ENCODE assay signal across 7 cellular contexts in the genomic region with DNA sequence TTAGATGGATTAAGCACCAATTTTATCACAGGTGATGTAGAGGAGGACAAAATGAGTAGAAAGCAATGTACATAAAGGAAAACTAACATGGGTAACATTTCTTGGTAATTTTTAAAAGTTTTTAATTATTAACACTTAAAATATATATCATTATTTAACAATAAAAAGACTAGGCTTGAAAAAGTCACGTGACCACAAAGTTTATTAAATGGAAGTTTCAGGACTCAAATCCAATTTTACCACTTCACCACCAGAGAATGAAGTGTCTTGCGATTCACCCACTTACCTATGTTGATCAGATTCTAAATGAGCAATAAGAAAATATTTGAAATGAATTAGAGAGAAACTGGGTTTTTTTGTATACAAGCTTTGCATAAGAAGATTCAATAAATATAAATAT.
"Had no signal": no experiment of that assay in that cellular context is flagged by ENCODE, and none has a peak within 500 bp of the region (broad histone marks: within the 10 kb centered on the region; RNA-seq: fewer than 3 reads in every experiment).

No MANE protein-coding gene starts in this region.

- FAIRE-seq: HTR-8/SVneo had no signal

- H3K27ac ChIP-seq: HL-60, KMS-11 had no signal

- H3K4me2 ChIP-seq: KMS-11 had no signal

- DNase-seq: IMR-90, Kasumi-1, KBM-7, KG1 had no signal

- H3K9ac ChIP-seq: KMS-11 had no signal
